ENCODE assay signal across 1 cellular context in genomic region chr2:172427990-172428840, GRCh38.
A peak's percentile ranks its signal among the peaks of the same experiment; 100 is the strongest.
TF ChIP-seq lines count a peak whose summit lies in the region.

No MANE protein-coding gene starts in this region.

TF ChIP-seq in HepG2, 621 proteins besides CTCF, POLR2A, EP300 and RAD21 (continued from another document and continues in another):
- no peak; the same call in 1 of the 2 replicates for TF ChIP-seq UBTF (CRISPR knock-in tag; IDR thresholded peaks at IDR 0.05)
- TF ChIP-seq, protein P1, sequence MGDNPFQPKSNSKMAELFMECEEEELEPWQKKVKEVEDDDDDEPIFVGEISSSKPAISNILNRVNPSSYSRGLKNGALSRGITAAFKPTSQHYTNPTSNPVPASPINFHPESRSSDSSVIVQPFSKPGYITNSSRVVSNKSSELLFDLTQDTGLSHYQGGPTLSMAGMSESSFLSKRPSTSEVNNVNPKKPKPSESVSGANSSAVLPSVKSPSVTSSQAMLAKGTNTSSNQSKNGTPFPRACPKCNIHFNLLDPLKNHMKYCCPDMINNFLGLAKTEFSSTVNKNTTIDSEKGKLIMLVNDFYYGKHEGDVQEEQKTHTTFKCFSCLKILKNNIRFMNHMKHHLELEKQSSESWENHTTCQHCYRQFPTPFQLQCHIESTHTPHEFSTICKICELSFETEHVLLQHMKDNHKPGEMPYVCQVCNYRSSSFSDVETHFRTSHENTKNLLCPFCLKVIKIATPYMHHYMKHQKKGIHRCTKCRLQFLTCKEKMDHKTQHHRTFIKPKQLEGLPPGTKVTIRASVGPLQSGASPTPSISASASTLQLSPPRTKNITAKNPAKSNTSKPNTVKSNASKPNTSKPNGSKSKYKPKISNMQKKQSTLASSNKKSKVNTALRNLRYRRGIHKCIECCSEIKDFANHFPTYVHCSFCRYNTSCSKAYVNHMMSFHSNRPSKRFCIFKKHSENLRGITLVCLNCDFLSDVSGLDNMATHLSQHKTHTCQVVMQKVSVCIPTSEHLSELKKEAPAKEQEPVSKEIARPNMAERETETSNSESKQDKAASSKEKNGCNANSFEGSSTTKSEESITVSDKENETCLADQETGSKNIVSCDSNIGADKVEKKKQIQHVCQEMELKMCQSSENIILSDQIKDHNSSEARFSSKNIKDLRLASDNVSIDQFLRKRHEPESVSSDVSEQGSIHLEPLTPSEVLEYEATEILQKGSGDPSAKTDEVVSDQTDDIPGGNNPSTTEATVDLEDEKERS (CRISPR knock-in tag; IDR thresholded peaks at IDR 0.05) = peak; percentile 74
- TF ChIP-seq ZNF263 (CRISPR knock-in tag; IDR thresholded peaks at IDR 0.05) = 0 out of 2 replicates have a peak, but pooled peaks have one; percentile 6
- TF ChIP-seq ZNF501 (CRISPR knock-in tag; IDR thresholded peaks at IDR 0.05) = no peak
- no peak for TF ChIP-seq ZNF160 (CRISPR knock-in tag; IDR thresholded peaks at IDR 0.05)
- TF ChIP-seq, protein P2, sequence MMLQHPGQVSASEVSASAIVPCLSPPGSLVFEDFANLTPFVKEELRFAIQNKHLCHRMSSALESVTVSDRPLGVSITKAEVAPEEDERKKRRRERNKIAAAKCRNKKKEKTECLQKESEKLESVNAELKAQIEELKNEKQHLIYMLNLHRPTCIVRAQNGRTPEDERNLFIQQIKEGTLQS (CRISPR knock-in tag; IDR thresholded peaks at IDR 0.05) = no peak
- no peak for TF ChIP-seq AKAP8 (CRISPR knock-in tag; IDR thresholded peaks at IDR 0.05)
- peak; percentile 74; the same call in 1 of the 2 replicates for TF ChIP-seq NCOR1 (IDR thresholded peaks at IDR 0.05; ENCODE audit: borderline replicate concordance, low read length)
- TF ChIP-seq ZNF17 (CRISPR knock-in tag; IDR thresholded peaks at IDR 0.05) = no peak
- no peak for TF ChIP-seq ZNF614 (CRISPR knock-in tag; IDR thresholded peaks at IDR 0.05; ENCODE audit: borderline replicate concordance)
- no peak for TF ChIP-seq SIX4 (CRISPR knock-in tag; IDR thresholded peaks at IDR 0.05)
- peak; percentile 11; the same call in 1 of the 2 replicates for TF ChIP-seq ZNF574 (CRISPR knock-in tag; IDR thresholded peaks at IDR 0.05)
- TF ChIP-seq ZSCAN29 (CRISPR knock-in tag; conservative IDR thresholded peaks at IDR 0.05) = 0 out of 2 replicates have a peak, but pooled peaks have one; percentile 50
- peak; percentile 15 for TF ChIP-seq E2F1 (CRISPR knock-in tag; IDR thresholded peaks at IDR 0.05)
- no peak for TF ChIP-seq THAP7 (CRISPR knock-in tag; IDR thresholded peaks at IDR 0.05)
- peak; percentile 25; the same call in 1 of the 2 replicates for TF ChIP-seq CBX5 (CRISPR knock-in tag; IDR thresholded peaks at IDR 0.05; ENCODE audit: borderline replicate concordance)
- TF ChIP-seq, protein P3, sequence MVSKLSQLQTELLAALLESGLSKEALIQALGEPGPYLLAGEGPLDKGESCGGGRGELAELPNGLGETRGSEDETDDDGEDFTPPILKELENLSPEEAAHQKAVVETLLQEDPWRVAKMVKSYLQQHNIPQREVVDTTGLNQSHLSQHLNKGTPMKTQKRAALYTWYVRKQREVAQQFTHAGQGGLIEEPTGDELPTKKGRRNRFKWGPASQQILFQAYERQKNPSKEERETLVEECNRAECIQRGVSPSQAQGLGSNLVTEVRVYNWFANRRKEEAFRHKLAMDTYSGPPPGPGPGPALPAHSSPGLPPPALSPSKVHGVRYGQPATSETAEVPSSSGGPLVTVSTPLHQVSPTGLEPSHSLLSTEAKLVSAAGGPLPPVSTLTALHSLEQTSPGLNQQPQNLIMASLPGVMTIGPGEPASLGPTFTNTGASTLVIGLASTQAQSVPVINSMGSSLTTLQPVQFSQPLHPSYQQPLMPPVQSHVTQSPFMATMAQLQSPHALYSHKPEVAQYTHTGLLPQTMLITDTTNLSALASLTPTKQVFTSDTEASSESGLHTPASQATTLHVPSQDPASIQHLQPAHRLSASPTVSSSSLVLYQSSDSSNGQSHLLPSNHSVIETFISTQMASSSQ (IDR thresholded peaks at IDR 0.05; ENCODE audit: low read depth) = no peak
- TF ChIP-seq, protein P3 (CRISPR knock-in tag; IDR thresholded peaks at IDR 0.05; ENCODE audit: borderline replicate concordance) = 0 out of 2 replicates have a peak, but pooled peaks have one; percentile 25
- TF ChIP-seq SNRNP70 (IDR thresholded peaks at IDR 0.05; ENCODE audit: low read depth, low read length) = no peak
- peak; percentile 76 for TF ChIP-seq DMAP1 (CRISPR knock-in tag; IDR thresholded peaks at IDR 0.05)
- TF ChIP-seq MED1 (CRISPR knock-in tag; IDR thresholded peaks at IDR 0.05) = no peak
- no peak for TF ChIP-seq ZMYM2 (CRISPR knock-in tag; IDR thresholded peaks at IDR 0.05)
- no peak for TF ChIP-seq ZNF841 (CRISPR knock-in tag; IDR thresholded peaks at IDR 0.05; ENCODE audit: borderline replicate concordance)
- no peak for TF ChIP-seq ZNF7 (CRISPR knock-in tag; IDR thresholded peaks at IDR 0.05)
- TF ChIP-seq ZNF770 (CRISPR knock-in tag; IDR thresholded peaks at IDR 0.05) = no peak
- TF ChIP-seq ZNF672 (CRISPR knock-in tag; IDR thresholded peaks at IDR 0.05) = no peak
- TF ChIP-seq MATR3 (CRISPR knock-in tag; IDR thresholded peaks at IDR 0.05) = no peak
- peak; percentile 11; the same call in 1 of the 2 replicates for TF ChIP-seq ZNF777 (CRISPR knock-in tag; IDR thresholded peaks at IDR 0.05)
- TF ChIP-seq ZFAT (CRISPR knock-in tag; conservative IDR thresholded peaks at IDR 0.05) = no peak
- no peak for TF ChIP-seq ZKSCAN1 (IDR thresholded peaks at IDR 0.05; ENCODE audit: low read length)
- TF ChIP-seq POLR2AphosphoS2 (IDR thresholded peaks at IDR 0.05; ENCODE audit: low read depth, low read length) = no peak
- TF ChIP-seq YEATS4 (CRISPR knock-in tag; IDR thresholded peaks at IDR 0.05; ENCODE audit: borderline replicate concordance) = peak; percentile 17; the same call in 1 of the 2 replicates
- TF ChIP-seq GLI4 (CRISPR knock-in tag; IDR thresholded peaks at IDR 0.05; ENCODE audit: borderline replicate concordance) = no peak
- TF ChIP-seq SNAPC2 (CRISPR knock-in tag; IDR thresholded peaks at IDR 0.05) = no peak; the same call in 1 of the 2 replicates
